Comparison of ENCODE assay signal across 14 cellular contexts in the genomic region with DNA sequence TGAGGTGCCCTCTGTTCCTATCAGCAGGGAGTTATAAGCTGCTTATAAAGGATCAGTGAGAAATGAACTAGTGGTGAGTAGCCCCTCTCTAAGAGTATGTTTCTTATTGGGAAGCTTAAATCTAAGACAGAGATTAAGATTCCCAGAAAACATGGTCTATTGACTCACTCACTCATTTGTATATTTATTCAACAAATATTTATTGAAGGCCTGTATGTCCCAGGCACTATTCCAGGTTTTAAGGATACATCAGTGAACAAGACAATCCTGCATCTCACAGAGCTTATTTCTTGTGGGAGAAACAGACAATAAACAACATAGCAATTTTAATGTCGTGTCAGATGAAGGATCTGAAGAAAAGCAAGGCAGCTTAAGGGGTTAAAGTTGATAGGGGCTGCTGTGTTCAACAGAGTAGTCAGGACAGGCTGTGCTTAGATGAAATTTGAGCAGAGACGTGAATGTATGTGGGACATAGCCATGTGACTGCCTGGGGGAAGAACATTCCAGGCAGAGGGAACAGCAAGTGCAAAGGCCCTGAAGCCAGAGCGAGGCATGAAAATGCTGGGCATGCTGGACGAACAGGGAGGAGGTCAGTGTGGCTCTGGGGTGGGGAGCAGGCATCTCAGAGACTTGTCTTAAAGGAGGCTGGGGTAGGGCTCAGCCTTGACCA. TPM values are rescaled to one million over a fixed set of nuclear protein-coding genes. Genes with fewer than 3 reads are reported as not detected.
A peak's percentile ranks its signal among the peaks of the same experiment; 100 is the strongest.
DNase-seq lines count a peak whose midpoint lies in the region; ATAC-seq, FAIRE-seq and TF ChIP-seq lines count a peak whose summit lies in the region.
"Had no signal": no experiment of that assay in that cellular context is flagged by ENCODE, and none has a peak within 500 bp of the region (broad histone marks: within the 10 kb centered on the region; RNA-seq: fewer than 3 reads in every experiment).

No MANE protein-coding gene starts in this region.

- H2AFZ ChIP-seq in HCT116 (ENCODE audit: low read depth, low read length, poor library complexity, severe bottlenecking), result no peak overlapping the region
- no peak overlapping the region for H2AFZ ChIP-seq in astrocyte (ENCODE audit: low read depth, low read length)

- no peaks in the 10 kb centered on the region for H3K79me2 ChIP-seq in HCT116 (ENCODE audit: insufficient read depth, low read length)
- H3K79me2 ChIP-seq in astrocyte (ENCODE audit: insufficient read depth, low read length), result no peaks in the 10 kb centered on the region

- H3K27ac Mint-ChIP-seq in astrocyte (ENCODE audit: unreplicated experiment), result no peak overlapping the region

- H3K27ac ChIP-seq in AG04450 (ENCODE audit: low read depth, low read length), result no peak overlapping the region
- H3K27ac ChIP-seq in HCT116 (ENCODE audit: low read depth, low read length), result no peak overlapping the region
- peak overlapping the region; percentile 58 for H3K27ac ChIP-seq in astrocyte (ENCODE audit: low read depth, low read length)
- H3K27ac ChIP-seq in liver (ENCODE audit: low read depth in 1 of 2, low read length in 2 of 2), result peak overlapping the region; percentile 95 to 96

- no peaks in the 10 kb centered on the region for H3K36me3 ChIP-seq in HCT116 (ENCODE audit: control insufficient read depth in 1 of 2, insufficient read depth in 2 of 2, low read length in 2 of 2)
- H3K36me3 ChIP-seq in astrocyte (ENCODE audit: insufficient read depth, low read length), result no peaks in the 10 kb centered on the region
- no peaks in the 10 kb centered on the region for H3K36me3 ChIP-seq in liver (ENCODE audit: control insufficient read depth in 4 of 4, insufficient read depth in 3 of 4, low read depth in 1 of 4, low read length in 3 of 4)

- no peaks in the 10 kb centered on the region; the same call in 1 of the 2 replicates for H3K9me3 ChIP-seq in AG04450 (ENCODE audit: control insufficient read depth, insufficient read depth, low read length)
- no peaks in the 10 kb centered on the region for H3K9me3 ChIP-seq in HCT116 (ENCODE audit: control insufficient read depth in 1 of 2, insufficient read depth in 1 of 2, low read depth in 1 of 2, low read length in 2 of 2)
- H3K9me3 ChIP-seq in astrocyte (ENCODE audit: insufficient read depth, low read depth, low read length), result no peaks in the 10 kb centered on the region
- H3K9me3 ChIP-seq in liver (ENCODE audit: control insufficient read depth in 4 of 4, low read length in 3 of 4), result no peaks in the 10 kb centered on the region

- no peaks in the 10 kb centered on the region for H3K36me3 Mint-ChIP-seq in astrocyte (ENCODE audit: low read depth, unreplicated experiment)
- H3K36me3 Mint-ChIP-seq: mesothelial cell of epicardium had no signal

- TF ChIP-seq RAD21 in HCT116 (IDR thresholded peaks at IDR 0.05; ENCODE audit: low read depth), result no peak
- TF ChIP-seq RAD21 in liver (IDR thresholded peaks at IDR 0.05), result no peak

- peaks cover 8% of the 10 kb centered on the region for H3K4me1 Mint-ChIP-seq in astrocyte (ENCODE audit: low read depth, unreplicated experiment)

- no peak for TF ChIP-seq POLR2A in HCT116 (IDR thresholded peaks at IDR 0.05; ENCODE audit: borderline replicate concordance, extremely low read depth, insufficient read depth, insufficient read length)

- intact Hi-C loops in HCT116 (cut with micrococcal nuclease), result loop anchor here (5.0 kb wide), 1 partner anchor 38 kb away; no protein-coding TSS in a partner anchor

- FAIRE-seq in astrocyte (lab: Jason Lieb, UNC), result no peak
- FAIRE-seq: endometrium had no signal

- H3K9ac ChIP-seq in HCT116 (ENCODE audit: low read length) (no peak overlapping the region), astrocyte (ENCODE audit: low read length) (peak overlapping the region; percentile 59), liver (ENCODE audit: low read depth in 1 of 2, low read length in 2 of 2) (peak overlapping the region; percentile 91 to 95)

- TSS peak; percentile 49 for BruUV-seq in HCT116 (replicated peaks; lab: Mats Ljungman, UMichigan)

- H3K4me1 ChIP-seq in HCT116 (ENCODE audit: control insufficient read depth in 1 of 2, insufficient read depth in 2 of 2, low read length in 2 of 2) (peaks cover 22 to 35% of the 10 kb centered on the region in 2 experiments; a peak in 3 of 4 replicates), astrocyte (ENCODE audit: insufficient read depth, low read length) (peaks cover 20% of the 10 kb centered on the region), liver (ENCODE audit: control insufficient read depth in 4 of 4, insufficient read depth in 4 of 4, low read length in 3 of 4) (peaks cover 5 to 45% (median 26%) of the 10 kb centered on the region in 4 donors)

- peaks cover 14% of the 10 kb centered on the region for H3K27me3 Mint-ChIP-seq in astrocyte (ENCODE audit: low read depth, unreplicated experiment)

- DNase-seq in AG04450 (ENCODE audit: low read depth, low spot score), result peak; percentile 2
- DNase-seq in HCT116 (ENCODE audit: low read depth, low spot score), result no peak
- no peak for DNase-seq in astrocyte (ENCODE audit: low read depth)
- no peak for DNase-seq in hepatic stellate cell (ENCODE audit: low spot score)
- DNase-seq in stimulated activated CD4-positive, alpha-beta T cell treated with anti-CD3 and anti-CD28 coated beads, Interleukin-4, amount 100 ng/mL, for 4 hours, result no peak
- DNase-seq: hippocampal formation; NCI-H1092; NK-92 treated with Interleukin-12 subunit alpha and Interleukin-12 subunit beta, amount 100 ng/mL, for 24 hours; retina had no signal

- CTCF ChIA-PET in AG04450 (lab: Charles Lee) (interaction anchor here (1.2 to 2.1 kb wide), 6 partner anchors 20 to 231 kb away, joined by 3 to 20 read pairs (median 8); no protein-coding TSS in a partner anchor), HCT116 (lab: Charles Lee) (interaction anchor here (5.3 kb wide), 1 partner anchor 21 kb away, joined by 51 read pairs; no protein-coding TSS in a partner anchor)

- H3K27me3 ChIP-seq in AG04450 (ENCODE audit: control insufficient read depth, insufficient read depth, low read length) (peaks cover 30% of the 10 kb centered on the region), HCT116 (ENCODE audit: insufficient read depth, low read length) (no peaks in the 10 kb centered on the region), astrocyte (ENCODE audit: insufficient read depth, low read length) (no peaks in the 10 kb centered on the region), liver (ENCODE audit: control insufficient read depth in 4 of 4, insufficient read depth in 4 of 4, low read length in 3 of 4) (no peaks in the 10 kb centered on the region)

- ATAC-seq in HCT116 (no peak), GM19328 (IDR thresholded peaks at IDR 0.05; ENCODE audit: unreplicated experiment) (no peak), GM18520 (IDR thresholded peaks at IDR 0.05; ENCODE audit: unreplicated experiment) (no peak)

- no peaks in the 10 kb centered on the region for H3K9me3 Mint-ChIP-seq in astrocyte (ENCODE audit: unreplicated experiment)
- H3K9me3 Mint-ChIP-seq: mesothelial cell of epicardium had no signal

- no peaks in the 10 kb centered on the region for H4K20me1 ChIP-seq in HCT116 (ENCODE audit: insufficient read depth)
- no peaks in the 10 kb centered on the region for H4K20me1 ChIP-seq in astrocyte (ENCODE audit: insufficient read depth, low read length)

- RAD21 ChIA-PET in HCT116 (lab: Charles Lee; ENCODE audit: low non-redundant PET in 1 of 2, low total read pairs in 2 of 2, uncharacterized antibody in 2 of 2, unreplicated experiment in 2 of 2), result no interaction called here

- no peak overlapping the region for H3K4me3 ChIP-seq in AG04450 (ENCODE audit: low read depth, low read length)
- H3K4me3 ChIP-seq in HCT116 (replicated peaks in 1 of 2; ENCODE audit: low read depth in 1 of 2, low read length in 2 of 2), result no peak overlapping the region
- peak overlapping the region; percentile 30 for H3K4me3 ChIP-seq in astrocyte (ENCODE audit: insufficient read depth, low read depth, low read length)
- peak overlapping the region; percentile 91 to 96 (median 95) for H3K4me3 ChIP-seq in liver (ENCODE audit: low read depth in 1 of 3, low read length in 3 of 3)

- no peaks in the 10 kb centered on the region for H3K9me2 ChIP-seq in HCT116 (ENCODE audit: insufficient read depth)

- POLR2A ChIA-PET in AG04450 (lab: Yijun Ruan, JAX), result interaction anchor here (0.6 to 0.9 kb wide), 2 partner anchors 9 to 81 kb away, joined by 3 read pairs; no protein-coding TSS in a partner anchor
- POLR2A ChIA-PET in HCT116 (lab: Charles Lee), result no interaction called here

- TF ChIP-seq CTCF in AG04450 (IDR thresholded peaks at IDR 0.05; ENCODE audit: low read depth, low read length), result no peak
- TF ChIP-seq CTCF in HCT116 (IDR thresholded peaks at IDR 0.05 in 2 of 3, conservative IDR thresholded peaks at IDR 0.05 in 1 of 3; ENCODE audit: borderline replicate concordance in 1 of 3, insufficient read depth in 1 of 3, low read depth in 2 of 3, low read length in 2 of 3), result no peak
- no peak for TF ChIP-seq CTCF in astrocyte (IDR thresholded peaks at IDR 0.05; ENCODE audit: insufficient read depth, low read depth, low read length)
- TF ChIP-seq CTCF in liver (IDR thresholded peaks at IDR 0.05; ENCODE audit: low read depth, low read length, missing input control), result no peak

- H3K4me2 ChIP-seq in HCT116 (ENCODE audit: low read length) (peak overlapping the region; percentile 100; the same call in 1 of the 2 replicates), astrocyte (ENCODE audit: low read length) (peak overlapping the region; percentile 87)

- 51% methylated on average over 4 of the region's 4 CpGs for whole genome bisulfite sequencing in liver

- H3K4me3 Mint-ChIP-seq in astrocyte (ENCODE audit: unreplicated experiment), result no peak overlapping the region

TF ChIP-seq in HCT116, 20 proteins besides CTCF, POLR2A, EP300 and RAD21 (continues in another document):
- TF ChIP-seq YY1 (IDR thresholded peaks at IDR 0.05; ENCODE audit: extremely low read depth, insufficient replicate concordance, low read depth, low read length), result no peak
- no peak for TF ChIP-seq EGR1 (IDR thresholded peaks at IDR 0.05; ENCODE audit: low read depth)
- TF ChIP-seq SIN3A (IDR thresholded peaks at IDR 0.05; ENCODE audit: low read depth), result no peak

TF ChIP-seq in liver, 16 proteins besides CTCF, POLR2A, EP300 and RAD21 (continues in another document):
- TF ChIP-seq, protein P1, sequence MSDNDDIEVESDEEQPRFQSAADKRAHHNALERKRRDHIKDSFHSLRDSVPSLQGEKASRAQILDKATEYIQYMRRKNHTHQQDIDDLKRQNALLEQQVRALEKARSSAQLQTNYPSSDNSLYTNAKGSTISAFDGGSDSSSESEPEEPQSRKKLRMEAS (IDR thresholded peaks at IDR 0.05), result peak; percentile 19
- no peak for TF ChIP-seq NR2F2 (IDR thresholded peaks at IDR 0.05)

RNA-seq across cellular contexts. Expression of gene PSD4, which starts 14.8 kb away (rescaled TPM):
- polyA plus RNA-seq in AG04450 (2011; rRNA removed) (0.32 and 0.37 TPM in 2 replicates), liver (10 to 100 TPM; 16.4 to 30.8 TPM)
- polyA minus RNA-seq in AG04450 (2011; rRNA and poly(A)+ RNA removed), result 0.17 and 0.32 TPM in 2 replicates
- total RNA-seq in HCT116 (2021; ENCODE audit: unreplicated experiment) (12.6 TPM), astrocyte (2.6 and 4.0 TPM in 2 replicates), liver (10 to 100 TPM; 38.1 to 83.2 TPM)
- 7.4 and 8.1 TPM in 2 replicates for polyA plus RNA-seq in HCT116 (2012)

RNA-seq across cellular contexts. Expression of gene IL1RN, which starts 31.6 kb away (rescaled TPM):
- polyA plus RNA-seq in AG04450 (2011; rRNA removed) (not detected in 2 replicates), liver (100 to 1,000 TPM in 1 of 2 donors, 10 to 100 TPM in 1; 28.5 to 121 TPM)
- polyA minus RNA-seq in AG04450 (2011; rRNA and poly(A)+ RNA removed), result not detected in 2 replicates
- total RNA-seq in HCT116 (2021; ENCODE audit: unreplicated experiment) (0.25 TPM), astrocyte (not detected in 2 replicates), liver (10 to 100 TPM in 1 of 2 donors, 1 to 10 TPM in 1; 3.9 to 23.1 TPM)
- 0.25 and 0.26 TPM in 2 replicates for polyA plus RNA-seq in HCT116 (2012)
- total RNA-seq: mesothelial cell of epicardium had no signal

Comparison
In these comparisons a context has a peak if more than half of its experiments do, and no peak if none do; other contexts are left out.
1. H3K27ac ChIP-seq: peak in astrocyte (single experiment) and liver (2 of 2); none in AG04450 (single experiment) and HCT116 (single experiment).
2. H3K4me3 ChIP-seq: peak in astrocyte (single experiment) and liver (3 of 3); none in AG04450 (single experiment) and HCT116 (0 of 2).